13 cellular contexts compared by ENCODE assay signal in genomic region chr12:50926932-50927331, GRCh38. TPM values are rescaled to one million over a fixed set of nuclear protein-coding genes. Genes with fewer than 3 reads are reported as not detected.
DNase-seq lines count a peak whose midpoint lies in the region; ATAC-seq, FAIRE-seq and TF ChIP-seq lines count a peak whose summit lies in the region.
"Not testable (repeated sequence)": the region's sequence is repeated elsewhere in the genome, so short reads cannot be mapped to it uniquely, and the experiment has no call there.
"Had no signal": no experiment of that assay in that cellular context is flagged by ENCODE, and none has a peak within 500 bp of the region (broad histone marks: within the 10 kb centered on the region; RNA-seq: fewer than 3 reads in every experiment).

No MANE protein-coding gene starts in this region.

- 41% methylated on average over 3 of the region's 3 CpGs for WGBS in GM12878 (ENCODE audit: insufficient coverage, insufficient replicate concordance, low lambda C conversion rate, missing lambda C conversion rate)
- 21 to 23% methylated on average over 3 of the region's 3 CpGs for WGBS in upper lobe of left lung, 2 donors

- peak overlapping the region; percentile 69 for H3K4me2 ChIP-seq in OCI-LY3 (ENCODE audit: low read length)
- peak overlapping the region; percentile 36 for H3K4me2 ChIP-seq in GM12878 (ENCODE audit: control insufficient read depth, insufficient read depth)

- TF ChIP-seq CTCF in GM06990 (IDR thresholded peaks at IDR 0.05; ENCODE audit: insufficient read depth, low read length, poor library complexity, severe bottlenecking); OCI-LY3 (IDR thresholded peaks at IDR 0.05; ENCODE audit: low read depth, low read length); GM12878 (IDR thresholded peaks at IDR 0.05 in 2 of 3, conservative IDR thresholded peaks at IDR 0.05 in 1 of 3; ENCODE audit: control insufficient read depth in 2 of 3, extremely low read depth in 1 of 3, insufficient read depth in 1 of 3, low read depth in 3 of 3, low read length in 3 of 3); kidney (IDR thresholded peaks at IDR 0.05; ENCODE audit: borderline replicate concordance, extremely low read depth, insufficient read depth); upper lobe of left lung (IDR thresholded peaks at IDR 0.05): not testable (repeated sequence)

- H3K4me1 ChIP-seq in OCI-LY3 (ENCODE audit: low read length) (peaks cover 52% of the 10 kb centered on the region), GM12878 (ENCODE audit: control insufficient read depth, insufficient read depth, low read length) (peaks cover 26% of the 10 kb centered on the region), kidney (ENCODE audit: control insufficient read depth in 1 of 2, insufficient read depth in 1 of 2, low read depth in 1 of 2, low read length in 2 of 2) (peaks cover 12 to 15% of the 10 kb centered on the region in 2 donors), upper lobe of left lung (peaks cover 21 to 67% (median 37%) of the 10 kb centered on the region in 4 donors)

- peaks cover 0 to 14% of the 10 kb centered on the region in 2 donors for H3K36me3 Mint-ChIP-seq in naive B cell

- H3K4me3 Mint-ChIP-seq in naive B cell, result peak overlapping the region; percentile 94 to 100 (median 100)

- H3K27me3 ChIP-seq in GM06990 (replicated peaks; ENCODE audit: control insufficient read depth, insufficient read depth, low read length); OCI-LY3 (ENCODE audit: low read depth, low read length); GM12878 (replicated peaks in 1 of 2; ENCODE audit: control insufficient read depth in 2 of 2, insufficient read depth in 2 of 2, low read length in 1 of 2); upper lobe of left lung: not testable (repeated sequence)

- not testable (repeated sequence) for H3K9me3 Mint-ChIP-seq in naive B cell

- not testable (repeated sequence) for TF ChIP-seq EP300 in GM12878 (IDR thresholded peaks at IDR 0.05; ENCODE audit: borderline replicate concordance in 1 of 2, control insufficient read depth in 1 of 2, low read depth in 2 of 2, low read length in 2 of 2); upper lobe of left lung (IDR thresholded peaks at IDR 0.05)

- in situ Hi-C loops in GM12878 (cut with MboI), result not testable (repeated sequence)

- RAD21 ChIA-PET in GM12878 (lab: Charles Lee; ENCODE audit: unreplicated experiment), result interaction anchor here (1.2 kb wide), 1 partner anchor 61 kb away, joined by 4 read pairs; no protein-coding TSS in a partner anchor

- TF ChIP-seq RAD21 in GM12878 (IDR thresholded peaks at IDR 0.05; ENCODE audit: insufficient read depth, low read depth, low read length), result not testable (repeated sequence)

- not testable (repeated sequence) for H3K9ac ChIP-seq in OCI-LY3 (ENCODE audit: low read length); GM12878 (ENCODE audit: control insufficient read depth, insufficient read depth, low read length)
- peak overlapping the region in 1 of 2 donors; percentile 72 for H3K9ac ChIP-seq in kidney (ENCODE audit: low read length in 2 of 2)

- peaks cover 11% of the 10 kb centered on the region for H3K79me2 ChIP-seq in OCI-LY3 (ENCODE audit: low read length)
- not testable (repeated sequence) for H3K79me2 ChIP-seq in GM12878 (ENCODE audit: control insufficient read depth, insufficient read depth, low read length)

- H3K4me3 ChIP-seq in GM06990 (replicated peaks; ENCODE audit: low read depth, low read length) (peak overlapping the region; percentile 54), OCI-LY3 (ENCODE audit: low read length) (peak overlapping the region; percentile 12), GM12878 (peak overlapping the region; percentile 26; the same call in 1 of the 2 replicates), kidney (ENCODE audit: low read length in 2 of 2) (peak overlapping the region; percentile 92 to 93), skin epidermis (peak overlapping the region; percentile 18 to 56 (median 49)), upper lobe of left lung (peak overlapping the region; percentile 36 to 83 (median 70))

- DNase-seq in GM06990 (ENCODE audit: extremely low read depth, insufficient read length); GM12878 (ENCODE audit: low read depth, low spot score); kidney; naive B cell; upper lobe of left lung: not testable (repeated sequence)
- DNase-seq in erythroblast (lab: John Stamatoyannopoulos, UW), result peak; percentile 65 to 76

- not testable (repeated sequence) for ATAC-seq in GM12878; naive B cell (ENCODE audit: low read depth in 2 of 2); upper lobe of left lung (ENCODE audit: low FRiP score in 2 of 2)

- intact Hi-C loops in GM12878 (cut with micrococcal nuclease; ENCODE audit: unreplicated experiment), result loop anchor here (5.0 kb wide), 1 partner anchor 100 kb away; the partner anchor contains the start of gene SLC11A2
- intact Hi-C loops in kidney (cut with DNase I), result not testable (repeated sequence)

- BruUV-seq in GM12878 (replicated peaks; lab: Mats Ljungman, UMichigan), result not testable (repeated sequence)

- not testable (repeated sequence) for H3K27me3 Mint-ChIP-seq in naive B cell

- H3K27ac Mint-ChIP-seq in naive B cell, result peak overlapping the region in 5 of 6 donors; percentile 32 to 95 (median 80)

- not testable (repeated sequence) for FAIRE-seq in GM12878 (lab: Jason Lieb, UNC); kidney (lab: Jason Lieb, UNC)

- POLR2A ChIA-PET in GM12878 (lab: Charles Lee), result interaction anchor here (0.5 kb wide), 1 partner anchor 245 kb away, joined by 4 read pairs; no protein-coding TSS in a partner anchor

- H2AFZ ChIP-seq in OCI-LY3 (ENCODE audit: low read depth, low read length); GM12878 (ENCODE audit: control insufficient read depth, low read depth, low read length): not testable (repeated sequence)

- CTCF ChIA-PET in GM12878 (lab: Yijun Ruan, JAX), result interaction anchor here (1.0 to 1.6 kb wide), 2 partner anchors 60 to 88 kb away, joined by 3 to 5 read pairs; no protein-coding TSS in a partner anchor

- peaks cover 44 to 79% (median 70%) of the 10 kb centered on the region in 3 donors for H3K4me1 Mint-ChIP-seq in naive B cell

- SMC1A ChIA-PET in GM12878 (lab: Charles Lee; ENCODE audit: uncharacterized antibody, unreplicated experiment), result interaction anchor here (2.2 kb wide), 1 partner anchor 8 kb away, joined by 6 read pairs; no protein-coding TSS in a partner anchor

- not testable (repeated sequence) for H4K20me1 ChIP-seq in OCI-LY3 (ENCODE audit: insufficient read depth, low read length); GM12878 (ENCODE audit: control insufficient read depth, insufficient read depth)

- not testable (repeated sequence) for TF ChIP-seq POLR2A in GM12878 (IDR thresholded peaks at IDR 0.05; ENCODE audit: low read depth, low read length)
- peak; percentile 39 for TF ChIP-seq POLR2A in erythroblast (IDR thresholded peaks at IDR 0.05; ENCODE audit: low read length)
- TF ChIP-seq POLR2A in upper lobe of left lung (IDR thresholded peaks at IDR 0.05), result peak in 1 of 4 donors; percentile 13

- not testable (repeated sequence) for H3K9me3 ChIP-seq in OCI-LY3 (ENCODE audit: insufficient read depth, low read length); GM12878 (replicated peaks; ENCODE audit: control insufficient read depth, insufficient read depth, low read length); kidney (ENCODE audit: control insufficient read depth in 1 of 2, low read length in 2 of 2); upper lobe of left lung

- H3K36me3 ChIP-seq in GM06990 (ENCODE audit: control insufficient read depth, insufficient read depth, low read length); OCI-LY3 (replicated peaks; ENCODE audit: low read depth, low read length); GM12878 (ENCODE audit: control insufficient read depth in 2 of 2, insufficient read depth in 2 of 2, low read length in 1 of 2); kidney (ENCODE audit: control insufficient read depth in 1 of 2, insufficient read depth in 2 of 2, low read length in 2 of 2): not testable (repeated sequence)
- H3K36me3 ChIP-seq in upper lobe of left lung, result peaks cover 7 to 19% (median 16%) of the 10 kb centered on the region in 4 donors

- H3K27ac ChIP-seq in OCI-LY3 (ENCODE audit: low read length); GM12878 (ENCODE audit: control insufficient read depth, insufficient read depth): not testable (repeated sequence)
- H3K27ac ChIP-seq in kidney (ENCODE audit: low read depth in 2 of 2, low read length in 2 of 2), result peak overlapping the region; percentile 51 to 53
- peak overlapping the region in 15 of 21 experiments; percentile 13 to 90 (median 47) for H3K27ac ChIP-seq in skin epidermis
- H3K27ac ChIP-seq in upper lobe of left lung, result peak overlapping the region; percentile 38 to 89 (median 86)

RNA-seq across cellular contexts. Expression of gene HIGD1C, which starts 25.4 kb away (rescaled TPM):
- not detected in 2 replicates for total RNA-seq in GM12878 (2013; cell fraction: nucleolus; rRNA removed)
- total RNA-seq in GM12878 (2014; rRNA removed) (not detected in 2 replicates), GM12878 (2014; rRNA removed; fragmentation: Illumina TruSeq; extraction: Trizol) (not detected in 2 replicates), GM12878 (2021) (not detected in 2 replicates), kidney (not detected), upper lobe of left lung (not detected)
- polyA plus RNA-seq in GM12878 (2011; ENCODE audit: low read depth), result not detected
- polyA plus RNA-seq in GM12878 (2011; rRNA removed) (not detected in 2 replicates), GM12878 (2014; fragmentation: Illumina TruSeq; extraction: Trizol) (not detected in 2 replicates), GM12878 (2014; fragmentation: Nextera tagmentation; extraction: Ambion mirVana) (not detected), GM12878 (2014; rRNA removed) (not detected in 2 replicates), GM12878 (2016; fragmentation: Nextera tagmentation; extraction: Ambion mirVana) (not detected), kidney (ENCODE audit: insufficient read depth, low read depth, low replicate concordance) (not detected), naive B cell (ENCODE audit: low read depth in 6 of 6) (not detected)
- not detected in 2 replicates for polyA plus RNA-seq in GM12878 (2011; cell fraction: cytosol; rRNA removed)
- not detected in 2 replicates for polyA plus RNA-seq in GM12878 (2011; cell fraction: nucleus; rRNA removed)
- not detected in 2 replicates for polyA plus RNA-seq in GM12878 (2012)
- not detected in 2 replicates for polyA minus RNA-seq in GM12878 (2011; rRNA and poly(A)+ RNA removed)
- not detected in 2 replicates for polyA minus RNA-seq in GM12878 (2011; cell fraction: cytosol; rRNA and poly(A)+ RNA removed)
- polyA minus RNA-seq in GM12878 (2011; cell fraction: nucleus; rRNA and poly(A)+ RNA removed), result not detected in 2 replicates
- total RNA-seq: activated CD8-positive, alpha-beta T cell treated with anti-CD3 and anti-CD28 coated beads for 36 hours; activated T-helper 2 cell treated with anti-CD3 and anti-CD28 coated beads, Interferon-gamma antibody, Interleukin-2, Interleukin-4, amounts not matched to agents 10 μg/mL and 5 μg/mL and 100 μg/mL, durations not matched to agents 14 hours and 24 hours and 36 hours; CD4-positive, alpha-beta memory T cell; endothelial cell of umbilical vein; HFFc6 had no signal
- polyA plus RNA-seq: CD4-positive, alpha-beta memory T cell; endothelial cell of umbilical vein had no signal

Comparison
In these comparisons a context has a peak if more than half of its experiments do, and no peak if none do; other contexts are left out.
1. H3K4me3 ChIP-seq: peak in every context shown above with its lines; median percentile 92 in kidney; 70 in upper lobe of left lung; 54 in GM06990; 49 in skin epidermis; 26 in GM12878; 12 in OCI-LY3.